In genomic region chr11:21415566-21415965, GRCh38 we compare ENCODE assay signal across 22 cellular contexts.
"Had no signal": no experiment of that assay in that cellular context is flagged by ENCODE, and none has a peak within 500 bp of the region (broad histone marks: within the 10 kb centered on the region; RNA-seq: fewer than 3 reads in every experiment).

No MANE protein-coding gene starts in this region.

- H3K9ac ChIP-seq: parathyroid adenoma had no signal

- H3K36me3 ChIP-seq: breast epithelium, right lobe of liver, suprapubic skin, transverse colon, uterus had no signal

- ATAC-seq: left lobe of liver; natural killer cell treated with Interleukin-12 subunit alpha and Interleukin-12 subunit beta and Interleukin-15 and Interleukin-18, amount 100 ng/mL, for 72 hours; right lobe of liver had no signal

- DNase-seq: activated CD4-positive, alpha-beta T cell treated with anti-CD3 and anti-CD28 coated beads, Interleukin-2, amount 50 U/mL, for 1 hour; activated CD4-positive, CD25-positive, alpha-beta regulatory T cell treated with anti-CD3 and anti-CD28 coated beads, Interleukin-2, amount 50 U/mL, for 72 hours; activated CD8-positive, alpha-beta memory T cell treated with anti-CD3 and anti-CD28 coated beads for 24 hours; activated CD8-positive, alpha-beta memory T cell treated with anti-CD3 and anti-CD28 coated beads, Interleukin-2, amount 50 U/mL, for 48 hours; activated effector memory CD4-positive, alpha-beta T cell treated with Interleukin-2 at 50 U/mL for 16 hours; activated naive CD4-positive, alpha-beta T cell treated with anti-CD3 and anti-CD28 coated beads, Interleukin-2, amount 50 U/mL, for 16 hours; activated T-cell treated with anti-CD3 and anti-CD28 coated beads, Interleukin-2, amount 50 U/mL, for 48 hours; foreskin melanocyte; kidney; right lobe of liver; small intestine; stimulated activated CD4-positive, alpha-beta T cell treated with anti-CD3 and anti-CD28 coated beads, Interleukin-15, amount 100 ng/mL, for 24 hours; stimulated activated CD4-positive, alpha-beta T cell treated with anti-CD3 and anti-CD28 coated beads, Interleukin-2, amount 100 ng/mL, for 48 hours; transverse colon; uterus had no signal

- H3K27ac ChIP-seq: breast epithelium, coronary artery, parathyroid adenoma, right lobe of liver, suprapubic skin, transverse colon, uterus had no signal

- H3K27me3 ChIP-seq: breast epithelium, right lobe of liver, suprapubic skin, transverse colon, uterus had no signal

- H3K79me2 ChIP-seq: parathyroid adenoma had no signal

- H3K4me3 ChIP-seq: breast epithelium, coronary artery, lung, right lobe of liver, suprapubic skin, transverse colon, uterus had no signal

- H3K4me1 ChIP-seq: breast epithelium, parathyroid adenoma, right lobe of liver, suprapubic skin, transverse colon, uterus had no signal
